ENCODE assay signal across 23 cellular contexts in the genomic region with DNA sequence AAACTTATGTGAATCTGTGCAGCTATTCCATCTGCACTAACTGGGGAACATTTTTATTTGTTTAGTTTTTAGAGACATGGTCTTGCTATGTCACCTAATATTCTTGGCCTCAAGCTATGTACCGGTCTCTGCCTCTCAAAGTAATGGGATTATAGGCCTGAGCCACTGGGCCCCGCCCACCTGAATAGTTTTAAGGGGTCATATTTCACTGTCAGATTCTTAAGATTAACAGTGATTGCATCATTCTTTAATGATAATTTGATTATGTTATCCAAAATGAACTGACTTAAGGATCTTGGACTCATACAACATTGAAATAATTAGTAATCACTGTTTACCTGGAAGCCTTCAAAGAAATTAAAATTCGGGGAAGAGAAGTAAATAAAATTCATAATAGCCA. TPM values are rescaled to one million over a fixed set of nuclear protein-coding genes. Genes with fewer than 3 reads are reported as not detected.
A peak's percentile ranks its signal among the peaks of the same experiment; 100 is the strongest.
DNase-seq lines count a peak whose midpoint lies in the region; ATAC-seq, FAIRE-seq and TF ChIP-seq lines count a peak whose summit lies in the region.
"Had no signal": no experiment of that assay in that cellular context is flagged by ENCODE, and none has a peak within 500 bp of the region (broad histone marks: within the 10 kb centered on the region; RNA-seq: fewer than 3 reads in every experiment).

No MANE protein-coding gene starts in this region.

- peak in 1 of 2 experiments; percentile 7 for DNase-seq in A549 (ENCODE audit: low read depth in 1 of 2, low spot score in 1 of 2)
- DNase-seq in HEK293T (ENCODE audit: extremely low spot score) = no peak
- DNase-seq in RPMI7951 (ENCODE audit: low read depth) = peak; percentile 5
- peak; percentile 22 to 26 for DNase-seq in fibroblast of lung (ENCODE audit: low read depth in 2 of 2)
- DNase-seq in activated CD8-positive, alpha-beta memory T cell treated with anti-CD3 and anti-CD28 coated beads for 24 hours = no peak
- DNase-seq in stimulated activated CD4-positive, alpha-beta T cell treated with anti-CD3 and anti-CD28 coated beads, Interleukin-1b, Interleukin-23, amount 100 ng/mL, for 48 hours = no peak
- DNase-seq: activated CD4-positive, alpha-beta memory T cell treated with anti-CD3 and anti-CD28 coated beads, Interleukin-2, amount 10 ng/mL, durations not matched to agents 7 days and 5 days; activated naive CD4-positive, alpha-beta T cell treated with anti-CD3 and anti-CD28 coated beads, Interleukin-2, amount 50 U/mL, for 16 hours; activated T-cell treated with anti-CD3 and anti-CD28 coated beads, Interleukin-2, amount 50 U/mL, for 24 hours; DND-41; left ventricle myocardium inferior; NCI-H146; NCI-H446; occipital lobe; SIG-M5; stimulated activated CD4-positive, alpha-beta T cell treated with anti-CD3 and anti-CD28 coated beads, Interleukin-15, amount 100 ng/mL, for 24 hours; stimulated activated naive CD4-positive, alpha-beta T cell treated with Interleukin-2 at 50 U/mL for 16 hours; transverse colon had no signal

- CTCF ChIA-PET in A549 (lab: Yijun Ruan, JAX) = no interaction called here
- CTCF ChIA-PET in HEK293T (lab: Yijun Ruan, JAX) = no interaction called here

- no peak overlapping the region for H3K9ac ChIP-seq in fibroblast of lung (ENCODE audit: insufficient read depth, low read length)

- H3K36me3 ChIP-seq in fibroblast of lung (ENCODE audit: control insufficient read depth, insufficient read depth, low read length) = no peaks in the 10 kb centered on the region
- H3K36me3 ChIP-seq: left ventricle myocardium inferior, right atrium auricular region, transverse colon had no signal

- ATAC-seq in A549 (no peak), HG03196 (IDR thresholded peaks at IDR 0.05; ENCODE audit: unreplicated experiment) (no peak), GM21390 (IDR thresholded peaks at IDR 0.05; ENCODE audit: unreplicated experiment) (no peak)

- H2AFZ ChIP-seq in fibroblast of lung (ENCODE audit: low read length) = no peak overlapping the region

- no peaks in the 10 kb centered on the region for H3K79me2 ChIP-seq in fibroblast of lung (ENCODE audit: control insufficient read depth, insufficient read depth, low read length)

- TF ChIP-seq EP300 in A549 (IDR thresholded peaks at IDR 0.05) = no peak

- no peaks in the 10 kb centered on the region for H4K20me1 ChIP-seq in fibroblast of lung (ENCODE audit: control insufficient read depth, extremely low read depth, insufficient read depth, low read length)

- H3K9me3 ChIP-seq in A549 = no peaks in the 10 kb centered on the region
- H3K9me3 ChIP-seq in fibroblast of lung (ENCODE audit: control insufficient read depth, insufficient read depth, low read depth, low read length) = no peaks in the 10 kb centered on the region
- H3K9me3 ChIP-seq: left ventricle myocardium inferior, right atrium auricular region, transverse colon had no signal

- TF ChIP-seq CTCF in A549 (IDR thresholded peaks at IDR 0.05) (no peak), fibroblast of lung (conservative IDR thresholded peaks at IDR 0.05 in 1 of 2, IDR thresholded peaks at IDR 0.05 in 1 of 2; ENCODE audit: low read depth in 1 of 2, low read length in 2 of 2) (no peak)

- POLR2A ChIA-PET in A549 (lab: Yijun Ruan, JAX) (no interaction called here), HEK293T (lab: Yijun Ruan, JAX) (no interaction called here)

- H3K4me1 ChIP-seq in A549 (peaks cover 35% of the 10 kb centered on the region), fibroblast of lung (ENCODE audit: control insufficient read depth, extremely low read depth, insufficient read depth, low read length) (no peaks in the 10 kb centered on the region)
- H3K4me1 ChIP-seq: left ventricle myocardium inferior, right atrium auricular region, transverse colon had no signal

- FAIRE-seq in A549 (lab: Jason Lieb, UNC) = no peak
- FAIRE-seq: frontal cortex had no signal

- TF ChIP-seq RAD21 in A549 (conservative IDR thresholded peaks at IDR 0.05 in 1 of 2, IDR thresholded peaks at IDR 0.05 in 1 of 2) = no peak

- H3K27me3 ChIP-seq in fibroblast of lung (ENCODE audit: control insufficient read depth, insufficient read depth, low read length) = peaks cover 8% of the 10 kb centered on the region
- H3K27me3 ChIP-seq: right atrium auricular region had no signal

- H3K27ac ChIP-seq in A549 = peak overlapping the region; percentile 70 to 81; a peak in 5 of 6 replicates
- no peak overlapping the region for H3K27ac ChIP-seq in fibroblast of lung (ENCODE audit: insufficient read depth, low read length)
- H3K27ac ChIP-seq: left ventricle myocardium inferior, right atrium auricular region, transverse colon had no signal

- H3K4me2 ChIP-seq in A549 (peak overlapping the region; percentile 57; the same call in 2 of the 3 replicates), fibroblast of lung (ENCODE audit: extremely low read depth, insufficient read depth, low read length) (no peak overlapping the region)

- no peak for TF ChIP-seq POLR2A in A549 (IDR thresholded peaks at IDR 0.05; ENCODE audit: low read length)

- WGBS in A549 (ENCODE audit: missing lambda C conversion rate) = 81% methylated on average over 3 of the region's 3 CpGs

- no peak overlapping the region for H3K4me3 ChIP-seq in A549
- H3K4me3 ChIP-seq in fibroblast of lung (replicated peaks in 1 of 4; ENCODE audit: control extremely low read depth in 1 of 4, insufficient read depth in 1 of 4, low read depth in 3 of 4, low read length in 4 of 4) = no peak overlapping the region
- H3K4me3 ChIP-seq: left ventricle myocardium inferior, right atrium auricular region, transverse colon had no signal

TF ChIP-seq in A549, 52 proteins besides CTCF, POLR2A, EP300 and RAD21 (continues in another document):
- TF ChIP-seq JUN (IDR thresholded peaks at IDR 0.05) = no peak
- TF ChIP-seq ZC3H11A (IDR thresholded peaks at IDR 0.05) = no peak
- TF ChIP-seq, protein P1, sequence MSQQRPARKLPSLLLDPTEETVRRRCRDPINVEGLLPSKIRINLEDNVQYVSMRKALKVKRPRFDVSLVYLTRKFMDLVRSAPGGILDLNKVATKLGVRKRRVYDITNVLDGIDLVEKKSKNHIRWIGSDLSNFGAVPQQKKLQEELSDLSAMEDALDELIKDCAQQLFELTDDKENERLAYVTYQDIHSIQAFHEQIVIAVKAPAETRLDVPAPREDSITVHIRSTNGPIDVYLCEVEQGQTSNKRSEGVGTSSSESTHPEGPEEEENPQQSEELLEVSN (IDR thresholded peaks at IDR 0.05; ENCODE audit: borderline replicate concordance, low read depth) = no peak

TF ChIP-seq in HEK293T, 16 proteins besides CTCF, POLR2A, EP300 and RAD21:
- TF ChIP-seq, protein P2, sequence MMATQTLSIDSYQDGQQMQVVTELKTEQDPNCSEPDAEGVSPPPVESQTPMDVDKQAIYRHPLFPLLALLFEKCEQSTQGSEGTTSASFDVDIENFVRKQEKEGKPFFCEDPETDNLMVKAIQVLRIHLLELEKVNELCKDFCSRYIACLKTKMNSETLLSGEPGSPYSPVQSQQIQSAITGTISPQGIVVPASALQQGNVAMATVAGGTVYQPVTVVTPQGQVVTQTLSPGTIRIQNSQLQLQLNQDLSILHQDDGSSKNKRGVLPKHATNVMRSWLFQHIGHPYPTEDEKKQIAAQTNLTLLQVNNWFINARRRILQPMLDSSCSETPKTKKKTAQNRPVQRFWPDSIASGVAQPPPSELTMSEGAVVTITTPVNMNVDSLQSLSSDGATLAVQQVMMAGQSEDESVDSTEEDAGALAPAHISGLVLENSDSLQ (IDR thresholded peaks at IDR 0.05) = peak; percentile 95
- no peak for TF ChIP-seq LEF1 (IDR thresholded peaks at IDR 0.05; ENCODE audit: borderline replicate concordance)
- no peak for TF ChIP-seq SP1 (IDR thresholded peaks at IDR 0.05)
- no peak for TF ChIP-seq CTBP1 (IDR thresholded peaks at IDR 0.05; ENCODE audit: borderline replicate concordance)
- no peak for TF ChIP-seq FOXA1 (IDR thresholded peaks at IDR 0.05)

RNA-seq across cellular contexts. Expression of gene KLF18, which starts 12.6 kb away (rescaled TPM):
- polyA plus RNA-seq in A549 (2011; rRNA removed) (not detected in 2 replicates), A549 (2017; fragmentation: RNase III; extraction: RNeasy Plus Mini Kit Qiagen cat#74134 plus additional on column Dnase treatment) (not detected in 3 replicates), fibroblast of lung (not detected in 2 replicates)
- polyA plus RNA-seq in A549 (2012; cell fraction: cytosol; rRNA removed) = 0.01 TPM in 1 of 2 replicates, not detected in the other
- polyA plus RNA-seq in A549 (2012; cell fraction: nucleus; rRNA removed) = not detected in 2 replicates
- polyA minus RNA-seq in A549 (2011; rRNA and poly(A)+ RNA removed) = not detected in 2 replicates
- not detected in 2 replicates for total RNA-seq in RPMI7951 (2014; rRNA removed; shearing (Covaris generic))
- not detected in 2 replicates for total RNA-seq in fibroblast of lung
- not detected in 2 replicates for polyA plus RNA-seq in fibroblast of lung (2012)
- not detected in 2 replicates for polyA minus RNA-seq in fibroblast of lung (ENCODE audit: low replicate concordance)
- total RNA-seq: activated CD4-positive, alpha-beta memory T cell treated with anti-CD3 and anti-CD28 coated beads, Interleukin-2, amount 10 ng/mL, durations not matched to agents 7 days and 5 days; frontal cortex; left ventricle myocardium inferior; LHCN-M2; occipital lobe; right atrium auricular region; transverse colon had no signal

RNA-seq across cellular contexts. Expression of gene KLF17, which starts 35.4 kb away (rescaled TPM):
- polyA plus RNA-seq in A549 (2011; rRNA removed) = 0.15 and 0.16 TPM in 2 replicates
- polyA plus RNA-seq in A549 (2012; cell fraction: cytosol; rRNA removed) = 0.10 and 0.11 TPM in 2 replicates
- polyA plus RNA-seq in A549 (2012; cell fraction: nucleus; rRNA removed) = 0.12 and 0.17 TPM in 2 replicates
- polyA plus RNA-seq in A549 (2017; fragmentation: RNase III; extraction: RNeasy Plus Mini Kit Qiagen cat#74134 plus additional on column Dnase treatment) = 0.22 to 0.41 TPM (median 0.40 TPM) in 3 replicates
- 0.08 and 0.15 TPM in 2 replicates for polyA minus RNA-seq in A549 (2011; rRNA and poly(A)+ RNA removed)
- total RNA-seq in RPMI7951 (2014; rRNA removed; shearing (Covaris generic)) = 0.68 and 1.2 TPM in 2 replicates
- total RNA-seq in fibroblast of lung = under 0.01 and 0.50 TPM in 2 replicates
- polyA plus RNA-seq in fibroblast of lung = 0.05 and 0.20 TPM in 2 replicates
- polyA plus RNA-seq in fibroblast of lung (2012) = 0.20 TPM in 1 of 2 replicates, not detected in the other
- 0.22 TPM in 1 of 2 replicates, not detected in the other for polyA minus RNA-seq in fibroblast of lung (ENCODE audit: low replicate concordance)
- total RNA-seq: activated CD4-positive, alpha-beta memory T cell treated with anti-CD3 and anti-CD28 coated beads, Interleukin-2, amount 10 ng/mL, durations not matched to agents 7 days and 5 days; left ventricle myocardium inferior; right atrium auricular region; transverse colon had no signal

RNA-seq across cellular contexts. Expression of gene DMAP1, which starts 59.2 kb away (rescaled TPM):
- 28.2 and 28.7 TPM in 2 replicates for polyA plus RNA-seq in A549 (2011; rRNA removed)
- 30.3 and 33.5 TPM in 2 replicates for polyA plus RNA-seq in A549 (2012; cell fraction: cytosol; rRNA removed)
- polyA plus RNA-seq in A549 (2012; cell fraction: nucleus; rRNA removed) = 81.7 and 84.9 TPM in 2 replicates
- polyA plus RNA-seq in A549 (2017; fragmentation: RNase III; extraction: RNeasy Plus Mini Kit Qiagen cat#74134 plus additional on column Dnase treatment) = 26.3 to 30.6 TPM (median 26.7 TPM) in 3 replicates
- polyA minus RNA-seq in A549 (2011; rRNA and poly(A)+ RNA removed) = 48.5 and 59.0 TPM in 2 replicates
- total RNA-seq in RPMI7951 (2014; rRNA removed; shearing (Covaris generic)) = 8.8 and 9.7 TPM in 2 replicates
- 17.2 and 23.6 TPM in 2 replicates for total RNA-seq in fibroblast of lung
- 21.1 and 26.8 TPM in 2 replicates for polyA plus RNA-seq in fibroblast of lung
- 26.5 and 29.2 TPM in 2 replicates for polyA plus RNA-seq in fibroblast of lung (2012)
- polyA minus RNA-seq in fibroblast of lung (ENCODE audit: low replicate concordance) = 54.5 and 79.4 TPM in 2 replicates

Comparison
In these comparisons a context has a peak if more than half of its experiments do, and no peak if none do; other contexts are left out.
1. DNase-seq: peak in RPMI7951 (single experiment) and fibroblast of lung (2 of 2); none in HEK293T (single experiment), activated CD8-positive, alpha-beta memory T cell treated with anti-CD3 and anti-CD28 coated beads for 24 hours (single experiment) and stimulated activated CD4-positive, alpha-beta T cell treated with anti-CD3 and anti-CD28 coated beads, Interleukin-1b, Interleukin-23, amount 100 ng/mL, for 48 hours (single experiment).